ENCODE assay signal across 20 cellular contexts in the genomic region with DNA sequence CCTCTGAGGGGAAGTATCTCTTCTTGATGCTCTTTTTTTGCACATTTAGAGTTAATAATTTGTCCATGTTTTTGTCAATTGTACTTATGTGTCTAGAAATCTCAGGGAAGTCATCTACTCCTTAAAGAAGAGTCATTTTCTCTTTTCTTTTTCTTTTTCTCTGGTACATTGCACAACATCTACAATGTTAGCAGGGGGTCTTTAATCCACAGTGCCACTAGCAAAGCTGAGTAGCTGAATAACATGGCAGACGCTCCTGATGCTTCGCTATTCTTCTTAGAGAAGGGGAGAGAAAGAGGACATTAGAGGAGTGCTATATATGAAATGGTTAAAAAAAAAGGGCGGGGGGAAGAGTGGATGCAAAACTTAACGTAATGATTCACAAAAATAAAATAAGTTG.
"Had no signal": no experiment of that assay in that cellular context is flagged by ENCODE, and none has a peak within 500 bp of the region (broad histone marks: within the 10 kb centered on the region; RNA-seq: fewer than 3 reads in every experiment).

No MANE protein-coding gene starts in this region.

- H3K9ac ChIP-seq: SK-N-SH had no signal

- H3K4me3 ChIP-seq: MG63 had no signal

- H3K9me3 ChIP-seq: MG63, SK-N-SH had no signal

- H3K27me3 ChIP-seq: MG63 had no signal

- ATAC-seq: Panc1 had no signal

- DNase-seq: IMR-90, Karpas-422, KG1, MG63, NCI-H1092, NCI-H1105 treated with DMSO at 0.1 percent for 48 hours, NCI-H1417 treated with DMSO at 0.1 percent for 48 hours, NCI-H146, NCI-H1694 treated with DMSO at 0.1 percent for 48 hours, NCI-H1930, NCI-H2081, NCI-H2107, NCI-H2227 treated with DMSO at 0.1 percent for 48 hours, NCI-H524 treated with DMSO at 0.1 percent for 48 hours, NCI-H69, NCI-H774, SHP77, SK-N-SH had no signal

- H3K4me2 ChIP-seq: SK-N-SH had no signal

- H3K27ac ChIP-seq: RWPE1 had no signal

- H3K36me3 ChIP-seq: MG63 had no signal

- H3K9me2 ChIP-seq: SK-N-SH had no signal
